Comparison of ENCODE assay signal across 16 cellular contexts in the genomic region with DNA sequence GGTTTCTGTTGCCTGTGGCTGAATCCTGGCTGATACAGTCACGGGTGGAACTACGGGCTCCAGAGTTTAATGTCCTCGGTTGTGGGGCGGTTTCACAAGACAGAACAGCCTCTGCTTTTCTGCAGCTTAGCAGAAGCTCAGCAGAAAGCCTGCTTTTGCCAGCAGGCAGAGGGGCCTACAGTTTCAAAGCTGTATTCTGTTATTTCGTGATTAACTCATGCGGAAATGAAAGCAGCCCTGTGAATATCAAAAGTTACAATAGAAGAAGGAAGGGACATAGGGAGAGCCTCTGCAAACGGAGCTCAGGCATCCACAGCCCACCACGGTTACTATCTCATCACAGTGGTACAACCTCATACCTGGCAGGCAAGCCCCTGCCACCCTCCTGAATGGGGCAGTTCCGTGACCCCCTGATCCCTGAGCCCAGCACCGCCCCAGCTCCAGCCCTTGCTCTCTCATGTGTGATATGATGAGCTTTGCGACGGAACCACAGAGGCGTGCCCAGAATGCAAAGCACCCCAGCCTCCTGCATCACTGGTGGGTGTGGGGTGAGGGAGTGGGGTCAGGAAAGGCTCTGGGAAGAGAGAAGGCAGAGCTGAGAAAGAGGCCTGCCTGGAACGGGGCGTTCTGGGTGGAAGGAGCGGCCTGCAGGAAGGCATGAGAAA.
DNase-seq lines count a peak whose midpoint lies in the region; ATAC-seq and TF ChIP-seq lines count a peak whose summit lies in the region.
"Had no signal": no experiment of that assay in that cellular context is flagged by ENCODE, and none has a peak within 500 bp of the region (broad histone marks: within the 10 kb centered on the region; RNA-seq: fewer than 3 reads in every experiment).

No MANE protein-coding gene starts in this region.

- no peak for TF ChIP-seq EP300 in SK-N-SH (IDR thresholded peaks at IDR 0.05; ENCODE audit: borderline replicate concordance in 1 of 2, low read depth in 1 of 2, low read length in 1 of 2)

- TF ChIP-seq CTCF in DOHH2 (IDR thresholded peaks at IDR 0.05; ENCODE audit: low read depth, low read length, poor library complexity, severe bottlenecking): no peak
- TF ChIP-seq CTCF in brain (conservative IDR thresholded peaks at IDR 0.05): no peak
- no peak for TF ChIP-seq CTCF in neural progenitor cell (IDR thresholded peaks at IDR 0.05)
- TF ChIP-seq CTCF in osteocyte (IDR thresholded peaks at IDR 0.05): no peak
- no peak for TF ChIP-seq CTCF in SK-N-SH (IDR thresholded peaks at IDR 0.05)

- H3K36me3 ChIP-seq in DOHH2 (ENCODE audit: control insufficient read depth, low read length): no peaks in the 10 kb centered on the region
- H3K36me3 ChIP-seq in neural progenitor cell: no peaks in the 10 kb centered on the region
- H3K36me3 ChIP-seq in SK-N-SH (replicated peaks in 1 of 2; ENCODE audit: control insufficient read depth in 1 of 2, insufficient read depth in 2 of 2, low read length in 1 of 2): no peaks in the 10 kb centered on the region
- H3K36me3 ChIP-seq: SJCRH30 had no signal

- 23% methylated on average over 16 of the region's 16 CpGs for WGBS in SK-N-SH (ENCODE audit: low lambda C conversion rate)

- H2AFZ ChIP-seq in neural progenitor cell (replicated peaks) (peak overlapping the region; percentile 28), SK-N-SH (ENCODE audit: low read depth) (no peak overlapping the region)
- H2AFZ ChIP-seq: PC-9 had no signal

- POLR2A ChIA-PET in SK-N-SH (lab: Yijun Ruan, JAX): no interaction called here

- H3K4me3 ChIP-seq in DOHH2 (ENCODE audit: low read length): peak overlapping the region; percentile 46
- no peak overlapping the region for H3K4me3 ChIP-seq in neural progenitor cell
- H3K4me3 ChIP-seq in SK-N-SH (ENCODE audit: low read depth in 2 of 2, low read length in 1 of 2): no peak overlapping the region
- H3K4me3 ChIP-seq: PC-9, SJCRH30 had no signal

- CTCF ChIA-PET in SK-N-SH (lab: Yijun Ruan, JAX): no interaction called here

- H3K9me3 Mint-ChIP-seq in brain (peaks cover 0 to 5% (median 1%) of the 10 kb centered on the region in 5 experiments), neural progenitor cell (no peaks in the 10 kb centered on the region), osteocyte (ENCODE audit: unreplicated experiment) (no peaks in the 10 kb centered on the region)
- H3K9me3 Mint-ChIP-seq: CD4-positive, CD25-positive, alpha-beta regulatory T cell; H9 had no signal

- no peak for ATAC-seq in GM18502 (IDR thresholded peaks at IDR 0.05; ENCODE audit: poor library complexity, unreplicated experiment)

- H3K27me3 ChIP-seq in DOHH2 (ENCODE audit: control insufficient read depth, low read length) (no peaks in the 10 kb centered on the region), neural progenitor cell (no peaks in the 10 kb centered on the region), SK-N-SH (ENCODE audit: insufficient read depth) (0 out of 2 replicates have a peak, but pooled peaks cover 4% of the 10 kb centered on the region)

- H3K4me1 Mint-ChIP-seq in brain: peaks cover 56% of the 10 kb centered on the region
- H3K4me1 Mint-ChIP-seq in neural progenitor cell: peaks cover 32% of the 10 kb centered on the region
- no peaks in the 10 kb centered on the region for H3K4me1 Mint-ChIP-seq in osteocyte (ENCODE audit: unreplicated experiment)

- H3K4me2 ChIP-seq in DOHH2 (ENCODE audit: low read length) (peak overlapping the region; percentile 59), neural progenitor cell (peak overlapping the region; percentile 45), SK-N-SH (no peak overlapping the region)
- H3K4me2 ChIP-seq: PC-9 had no signal

- H3K9me2 ChIP-seq in DOHH2 (replicated peaks; ENCODE audit: control insufficient read depth, low read length) (no peaks in the 10 kb centered on the region), SK-N-SH (no peaks in the 10 kb centered on the region)

- H3K4me3 Mint-ChIP-seq in brain (peak overlapping the region in 2 of 5 experiments; percentile 21 to 47), neural progenitor cell (peak overlapping the region; percentile 13), osteocyte (ENCODE audit: unreplicated experiment) (no peak overlapping the region)
- H3K4me3 Mint-ChIP-seq: CD4-positive, CD25-positive, alpha-beta regulatory T cell; H9 had no signal

- H3K27me3 Mint-ChIP-seq in brain: peaks cover 3% of the 10 kb centered on the region
- H3K27me3 Mint-ChIP-seq in neural progenitor cell (ENCODE audit: insufficient read depth, low read depth): peaks cover 15% of the 10 kb centered on the region
- H3K27me3 Mint-ChIP-seq in osteocyte (ENCODE audit: unreplicated experiment): peaks cover 6% of the 10 kb centered on the region

- H3K27ac ChIP-seq in DOHH2 (ENCODE audit: low read depth, low read length): peak overlapping the region; percentile 80
- no peak overlapping the region for H3K27ac ChIP-seq in neural progenitor cell
- H3K27ac ChIP-seq in SK-N-SH (ENCODE audit: low read depth in 2 of 2, low read length in 1 of 2): no peak overlapping the region
- H3K27ac ChIP-seq: PC-9, SJCRH30 had no signal

- H3K9ac ChIP-seq in neural progenitor cell: no peak overlapping the region
- no peak overlapping the region for H3K9ac ChIP-seq in SK-N-SH

- H3K9me3 ChIP-seq in DOHH2 (ENCODE audit: control insufficient read depth, insufficient read depth, low read length): no peaks in the 10 kb centered on the region
- H3K9me3 ChIP-seq in neural progenitor cell (ENCODE audit: low read depth): no peaks in the 10 kb centered on the region
- H3K9me3 ChIP-seq in SK-N-SH: no peaks in the 10 kb centered on the region
- H3K9me3 ChIP-seq: SJCRH30 had no signal

- H3F3A ChIP-seq in DOHH2 (ENCODE audit: control insufficient read depth, insufficient read depth) (no peaks in the 10 kb centered on the region), neural progenitor cell (ENCODE audit: low read depth) (no peaks in the 10 kb centered on the region), SK-N-SH (replicated peaks; ENCODE audit: insufficient read depth) (no peaks in the 10 kb centered on the region)

- no peak for TF ChIP-seq RAD21 in SK-N-SH (IDR thresholded peaks at IDR 0.05; ENCODE audit: low read length)

- DNase-seq in NOMO-1 treated with DMSO at 0.1 percent for 48 hours (lab: John Stamatoyannopoulos, UW; ENCODE audit: unreplicated experiment) (peak; percentile 93), neural progenitor cell (ENCODE audit: low spot score) (no peak), osteocyte (ENCODE audit: extremely low spot score, unreplicated experiment) (no peak), SK-N-SH (no peak), NCI-H146 (lab: John Stamatoyannopoulos, UW) (no peak)
- DNase-seq: CD4-positive, CD25-positive, alpha-beta regulatory T cell; DMS53; H9; NCI-H1048; NCI-H2227 treated with DMSO at 0.1 percent for 48 hours; NCI-H524; PC-9; SJCRH30 had no signal

- H3K36me3 Mint-ChIP-seq in brain (no peaks in the 10 kb centered on the region), neural progenitor cell (no peaks in the 10 kb centered on the region), osteocyte (ENCODE audit: unreplicated experiment) (no peaks in the 10 kb centered on the region)
- H3K36me3 Mint-ChIP-seq: CD4-positive, CD25-positive, alpha-beta regulatory T cell had no signal

- H3K27ac Mint-ChIP-seq in brain (peak overlapping the region; percentile 35 to 98 (median 81)), neural progenitor cell (peak overlapping the region; percentile 97), osteocyte (ENCODE audit: unreplicated experiment) (no peak overlapping the region)
- H3K27ac Mint-ChIP-seq: CD4-positive, CD25-positive, alpha-beta regulatory T cell; H9 had no signal

- H3K79me2 ChIP-seq in DOHH2 (ENCODE audit: control insufficient read depth, low read length) (no peaks in the 10 kb centered on the region), neural progenitor cell (ENCODE audit: low read depth) (no peaks in the 10 kb centered on the region), SK-N-SH (ENCODE audit: insufficient read depth) (no peaks in the 10 kb centered on the region)

- H3K4me1 ChIP-seq in DOHH2 (ENCODE audit: control insufficient read depth, low read length): peaks cover 29% of the 10 kb centered on the region
- H3K4me1 ChIP-seq in neural progenitor cell: peaks cover 12% of the 10 kb centered on the region
- no peaks in the 10 kb centered on the region for H3K4me1 ChIP-seq in SK-N-SH (ENCODE audit: control insufficient read depth in 1 of 2, insufficient read depth in 2 of 2, low read depth in 1 of 2, low read length in 1 of 2)
- H3K4me1 ChIP-seq: SJCRH30 had no signal

- H4K20me1 ChIP-seq in DOHH2 (ENCODE audit: control insufficient read depth, insufficient read depth, low read depth, low read length): no peaks in the 10 kb centered on the region
- H4K20me1 ChIP-seq in neural progenitor cell (ENCODE audit: low read depth): no peaks in the 10 kb centered on the region
- no peaks in the 10 kb centered on the region for H4K20me1 ChIP-seq in SK-N-SH (ENCODE audit: insufficient read depth)

TF ChIP-seq in SK-N-SH, 30 proteins besides CTCF, POLR2A, EP300 and RAD21 (continues in another document):
- TF ChIP-seq MXI1 (IDR thresholded peaks at IDR 0.05; ENCODE audit: low read depth, low read length) (no peak), TEAD4 (IDR thresholded peaks at IDR 0.05; ENCODE audit: borderline replicate concordance, insufficient read depth) (no peak), NFIC (IDR thresholded peaks at IDR 0.05; ENCODE audit: borderline replicate concordance) (no peak), JUND (IDR thresholded peaks at IDR 0.05) (no peak)
- TF ChIP-seq, protein P1, sequence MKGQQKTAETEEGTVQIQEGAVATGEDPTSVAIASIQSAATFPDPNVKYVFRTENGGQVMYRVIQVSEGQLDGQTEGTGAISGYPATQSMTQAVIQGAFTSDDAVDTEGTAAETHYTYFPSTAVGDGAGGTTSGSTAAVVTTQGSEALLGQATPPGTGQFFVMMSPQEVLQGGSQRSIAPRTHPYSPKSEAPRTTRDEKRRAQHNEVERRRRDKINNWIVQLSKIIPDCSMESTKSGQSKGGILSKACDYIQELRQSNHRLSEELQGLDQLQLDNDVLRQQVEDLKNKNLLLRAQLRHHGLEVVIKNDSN (IDR thresholded peaks at IDR 0.05; ENCODE audit: borderline replicate concordance, low read depth): no peak
- TF ChIP-seq, protein P2, sequence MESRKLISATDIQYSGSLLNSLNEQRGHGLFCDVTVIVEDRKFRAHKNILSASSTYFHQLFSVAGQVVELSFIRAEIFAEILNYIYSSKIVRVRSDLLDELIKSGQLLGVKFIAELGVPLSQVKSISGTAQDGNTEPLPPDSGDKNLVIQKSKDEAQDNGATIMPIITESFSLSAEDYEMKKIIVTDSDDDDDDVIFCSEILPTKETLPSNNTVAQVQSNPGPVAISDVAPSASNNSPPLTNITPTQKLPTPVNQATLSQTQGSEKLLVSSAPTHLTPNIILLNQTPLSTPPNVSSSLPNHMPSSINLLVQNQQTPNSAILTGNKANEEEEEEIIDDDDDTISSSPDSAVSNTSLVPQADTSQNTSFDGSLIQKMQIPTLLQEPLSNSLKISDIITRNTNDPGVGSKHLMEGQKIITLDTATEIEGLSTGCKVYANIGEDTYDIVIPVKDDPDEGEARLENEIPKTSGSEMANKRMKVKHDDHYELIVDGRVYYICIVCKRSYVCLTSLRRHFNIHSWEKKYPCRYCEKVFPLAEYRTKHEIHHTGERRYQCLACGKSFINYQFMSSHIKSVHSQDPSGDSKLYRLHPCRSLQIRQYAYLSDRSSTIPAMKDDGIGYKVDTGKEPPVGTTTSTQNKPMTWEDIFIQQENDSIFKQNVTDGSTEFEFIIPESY (IDR thresholded peaks at IDR 0.05; ENCODE audit: borderline replicate concordance, low read depth): no peak
